In genomic region chr20:64082821-64083379, GRCh38 we compare ENCODE assay signal across 9 cellular contexts. TPM values are rescaled to one million over a fixed set of nuclear protein-coding genes. Genes with fewer than 3 reads are reported as not detected.
DNase-seq lines count a peak whose midpoint lies in the region; ATAC-seq, FAIRE-seq and TF ChIP-seq lines count a peak whose summit lies in the region.
"Had no signal": no experiment of that assay in that cellular context is flagged by ENCODE, and none has a peak within 500 bp of the region (broad histone marks: within the 10 kb centered on the region; RNA-seq: fewer than 3 reads in every experiment).

No MANE protein-coding gene starts in this region.

- no peaks in the 10 kb centered on the region for H3K9me3 ChIP-seq in MM.1S (replicated peaks; ENCODE audit: insufficient read depth, low read length)

- no peaks in the 10 kb centered on the region for H3K9me2 ChIP-seq in MM.1S (replicated peaks; ENCODE audit: insufficient read depth, low read length)

- TF ChIP-seq CTCF in MM.1S (IDR thresholded peaks at IDR 0.05; ENCODE audit: low read length), result no peak
- no peak for TF ChIP-seq CTCF in dorsolateral prefrontal cortex (IDR thresholded peaks at IDR 0.05 in 54 of 56, conservative IDR thresholded peaks at IDR 0.05 in 2 of 56; ENCODE audit: low read depth in 1 of 56, partially characterized antibody in 56 of 56)
- TF ChIP-seq CTCF in osteocyte (IDR thresholded peaks at IDR 0.05), result no peak
- TF ChIP-seq CTCF in D721Med (IDR thresholded peaks at IDR 0.05; ENCODE audit: insufficient read depth, missing control alignments), result no peak

- no peak for FAIRE-seq in D721Med (lab: Jason Lieb, UNC)

- H3F3A ChIP-seq in MM.1S (ENCODE audit: insufficient read depth, low read length), result peaks cover 24% of the 10 kb centered on the region

- H3K4me2 ChIP-seq in MM.1S (ENCODE audit: low read depth, low read length), result peak overlapping the region; percentile 86

- H3K27ac ChIP-seq in MM.1S (ENCODE audit: low read length), result no peak overlapping the region
- H3K27ac ChIP-seq in dorsolateral prefrontal cortex, result peak overlapping the region in 19 of 59 donors; percentile 19 to 85 (median 52)

- H3K27me3 ChIP-seq in MM.1S (replicated peaks; ENCODE audit: insufficient read depth, low read length), result peaks cover 65% of the 10 kb centered on the region
- peaks cover 0 to 20% (median 0%) of the 10 kb centered on the region in 45 donors for H3K27me3 ChIP-seq in dorsolateral prefrontal cortex

- H3K79me2 ChIP-seq in MM.1S (ENCODE audit: low read length), result no peaks in the 10 kb centered on the region

- peaks cover 11% of the 10 kb centered on the region for H3K27me3 Mint-ChIP-seq in osteocyte (ENCODE audit: unreplicated experiment)

- no peak for ATAC-seq in GM19463 (IDR thresholded peaks at IDR 0.05; ENCODE audit: unreplicated experiment)

- H3K4me1 Mint-ChIP-seq in osteocyte (ENCODE audit: unreplicated experiment), result peaks cover 35% of the 10 kb centered on the region

- H2AFZ ChIP-seq in MM.1S (ENCODE audit: low read length), result 0 out of 2 replicates have a peak overlapping the region, but pooled peaks have one; percentile 51

- no peaks in the 10 kb centered on the region for H3K9me3 Mint-ChIP-seq in osteocyte (ENCODE audit: unreplicated experiment)

- H3K4me1 ChIP-seq in MM.1S (ENCODE audit: low read length), result peaks cover 13% of the 10 kb centered on the region

- DNase-seq in Daoy (ENCODE audit: low read depth), result peak; percentile 33
- DNase-seq in MM.1S, result no peak
- DNase-seq in dorsolateral prefrontal cortex, result no peak
- no peak for DNase-seq in osteocyte (ENCODE audit: extremely low spot score, unreplicated experiment)
- no peak for DNase-seq in GF-D8 (lab: John Stamatoyannopoulos, UW)
- DNase-seq in NCI-H748 (lab: John Stamatoyannopoulos, UW; ENCODE audit: unreplicated experiment), result no peak
- no peak for DNase-seq in D721Med (ENCODE audit: insufficient read length, low spot score)

- H3K4me3 ChIP-seq in MM.1S (ENCODE audit: low read length), result peak overlapping the region; percentile 36; the same call in 1 of the 2 replicates
- H3K4me3 ChIP-seq in dorsolateral prefrontal cortex, result peak overlapping the region in 58 of 59 donors; percentile 36 to 76 (median 64)

- H4K20me1 ChIP-seq in MM.1S (ENCODE audit: insufficient read depth, low read length), result no peaks in the 10 kb centered on the region

- H3K27ac Mint-ChIP-seq in osteocyte (ENCODE audit: unreplicated experiment), result no peak overlapping the region

- H3K36me3 Mint-ChIP-seq in osteocyte (ENCODE audit: unreplicated experiment), result no peaks in the 10 kb centered on the region

- H3K36me3 ChIP-seq in MM.1S (replicated peaks; ENCODE audit: insufficient read depth, low read length), result no peaks in the 10 kb centered on the region

- H3K9ac ChIP-seq in MM.1S (ENCODE audit: low read length), result no peak overlapping the region

- peak overlapping the region; percentile 65 for H3K4me3 Mint-ChIP-seq in osteocyte (ENCODE audit: unreplicated experiment)

- intact Hi-C loops in dorsolateral prefrontal cortex (cut with DNase I), result loop anchor here (1.0 to 2.0 kb wide), 2 partner anchors 37 to 38 kb away; no protein-coding TSS in a partner anchor

RNA-seq across cellular contexts. Expression of gene LKAAEAR1, which starts 1.3 kb away (rescaled TPM):
- 0.95 TPM in 1 of 2 replicates, not detected in the other for total RNA-seq in Daoy (2014; rRNA removed; shearing (Covaris generic))
- 1 to 10 TPM; 1.3 to 8.3 (median 3.5) TPM for total RNA-seq in dorsolateral prefrontal cortex
- not detected in 2 replicates for total RNA-seq in osteocyte
- total RNA-seq: epithelial cell of proximal tubule had no signal

RNA-seq across cellular contexts. Expression of gene OPRL1, which starts 3.0 kb away (rescaled TPM):
- 0.33 and 0.51 TPM in 2 replicates for total RNA-seq in Daoy (2014; rRNA removed; shearing (Covaris generic))
- total RNA-seq in dorsolateral prefrontal cortex (10 to 100 TPM in 118 of 120 experiments, 1 to 10 TPM in 2; 6.8 to 31.5 (median 21.2) TPM), osteocyte (1.6 and 2.1 TPM in 2 replicates)

RNA-seq across cellular contexts. Expression of gene RGS19, which starts 3.6 kb away (rescaled TPM):
- 18.2 and 25.6 TPM in 2 replicates for total RNA-seq in Daoy (2014; rRNA removed; shearing (Covaris generic))
- total RNA-seq in dorsolateral prefrontal cortex (10 to 100 TPM in 47 of 120 experiments, 1 to 10 TPM in 73; 3.4 to 22.4 (median 9.0) TPM), osteocyte (8.0 and 10.0 TPM in 2 replicates)

RNA-seq across cellular contexts. Expression of gene TCEA2, which starts 19.9 kb away (rescaled TPM):
- 21.7 and 26.0 TPM in 2 replicates for total RNA-seq in Daoy (2014; rRNA removed; shearing (Covaris generic))
- 100 to 1,000 TPM; 105 to 197 (median 137) TPM for total RNA-seq in dorsolateral prefrontal cortex
- total RNA-seq in osteocyte, result 67.3 and 73.1 TPM in 2 replicates

RNA-seq across cellular contexts. Expression of gene NPBWR2, which starts 24.5 kb away (rescaled TPM):
- not detected in 2 replicates for total RNA-seq in Daoy (2014; rRNA removed; shearing (Covaris generic))
- total RNA-seq in dorsolateral prefrontal cortex, result 1 to 10 TPM in 95 of 120 experiments, under 1 TPM in 22, not detected in 3; 0.35 to 6.4 (median 1.8) TPM
- not detected in 2 replicates for total RNA-seq in osteocyte
- total RNA-seq: epithelial cell of proximal tubule had no signal
